ENCODE assay signal across 8 cellular contexts in the genomic region with DNA sequence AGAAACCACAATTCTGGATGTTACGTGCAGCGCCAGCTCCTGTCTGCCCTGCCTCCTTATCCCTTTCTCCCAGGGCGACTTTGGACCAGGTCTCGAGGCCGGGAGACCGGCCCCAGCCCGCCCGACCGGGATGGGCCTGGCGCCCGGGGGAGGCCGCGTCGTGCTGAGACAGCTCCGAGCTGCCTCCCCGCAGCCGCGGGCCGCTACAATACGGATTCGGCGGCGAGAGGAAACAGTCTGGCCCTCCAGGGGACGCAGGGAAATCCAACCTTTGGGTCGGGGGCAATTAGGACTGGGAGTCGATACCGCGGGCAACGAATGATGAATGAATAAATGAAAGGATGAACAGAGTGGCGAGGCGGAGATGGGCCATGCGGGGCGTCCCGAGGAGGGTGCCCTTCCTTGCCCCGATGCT. TPM values are rescaled to one million over a fixed set of nuclear protein-coding genes. Genes with fewer than 3 reads are reported as not detected.
DNase-seq lines count a peak whose midpoint lies in the region; ATAC-seq and TF ChIP-seq lines count a peak whose summit lies in the region.

No MANE protein-coding gene starts in this region.

- intact Hi-C loops in ascending aorta (cut with DNase I) = no loop called here

- no peaks in the 10 kb centered on the region; the same call in 1 of the 2 replicates for H4K20me1 ChIP-seq in GM23248 (ENCODE audit: insufficient read depth)

- H3K9me3 ChIP-seq in GM23248 (ENCODE audit: low read depth) (no peaks in the 10 kb centered on the region), ascending aorta (no peaks in the 10 kb centered on the region), iPS-18c (ENCODE audit: control insufficient read depth, insufficient read depth, low read length) (no peaks in the 10 kb centered on the region), skeletal muscle tissue (ENCODE audit: control insufficient read depth in 3 of 3, low read length in 3 of 3) (no peaks in the 10 kb centered on the region)

- 0 out of 2 replicates have a peak, but pooled peaks cover under 1% of the 10 kb centered on the region for H3K79me2 ChIP-seq in GM23248 (ENCODE audit: insufficient read depth)

- DNase-seq in GM23248 (peak; percentile 43), ascending aorta (ENCODE audit: low spot score in 2 of 2) (no peak), mucosa of gallbladder (ENCODE audit: low spot score) (no peak)

- H3K27me3 ChIP-seq in GM23248 (replicated peaks; ENCODE audit: insufficient read depth) = no peaks in the 10 kb centered on the region
- H3K27me3 ChIP-seq in ascending aorta = no peaks in the 10 kb centered on the region
- peaks cover 0 to 4% (median 3%) of the 10 kb centered on the region in 3 donors for H3K27me3 ChIP-seq in skeletal muscle tissue (ENCODE audit: control insufficient read depth in 3 of 3, insufficient read depth in 3 of 3, low read length in 3 of 3)

- H3K4me2 ChIP-seq in GM23248 (ENCODE audit: unreplicated experiment) = no peak overlapping the region

- H3K9ac ChIP-seq in GM23248 = no peak overlapping the region
- H3K9ac ChIP-seq in skeletal muscle tissue (ENCODE audit: low read depth in 1 of 3, low read length in 3 of 3) = peak overlapping the region in 1 of 3 donors; percentile 23

- no peak for ATAC-seq in GM19452 (IDR thresholded peaks at IDR 0.05; ENCODE audit: unreplicated experiment)
- ATAC-seq in GM18858 (IDR thresholded peaks at IDR 0.05; ENCODE audit: unreplicated experiment) = no peak
- ATAC-seq in HG03135 (IDR thresholded peaks at IDR 0.05; ENCODE audit: unreplicated experiment) = no peak

- H3K27ac ChIP-seq in GM23248 (no peak overlapping the region), ascending aorta (no peak overlapping the region), skeletal muscle tissue (ENCODE audit: low read depth, low read length) (no peak overlapping the region)

- peaks cover 35% of the 10 kb centered on the region for H3K36me3 ChIP-seq in GM23248 (ENCODE audit: low read depth)
- H3K36me3 ChIP-seq in ascending aorta = peaks cover 34 to 36% of the 10 kb centered on the region in 2 donors
- H3K36me3 ChIP-seq in skeletal muscle tissue (ENCODE audit: control insufficient read depth in 3 of 3, insufficient read depth in 3 of 3, low read length in 3 of 3) = peaks cover 19 to 32% (median 25%) of the 10 kb centered on the region in 3 donors

- in situ Hi-C loops in GM23248 (cut with MboI) = no loop called here

- no peaks in the 10 kb centered on the region for H3K9me2 ChIP-seq in GM23248 (ENCODE audit: insufficient read depth)

- no peaks in the 10 kb centered on the region for H3K4me1 ChIP-seq in GM23248 (ENCODE audit: insufficient read depth)
- peaks cover 0 to 6% of the 10 kb centered on the region in 2 donors for H3K4me1 ChIP-seq in ascending aorta
- peaks cover 29 to 49% (median 31%) of the 10 kb centered on the region in 3 donors for H3K4me1 ChIP-seq in skeletal muscle tissue (ENCODE audit: control insufficient read depth in 3 of 3, insufficient read depth in 3 of 3, low read length in 3 of 3)

- peaks cover 49% of the 10 kb centered on the region for H3F3A ChIP-seq in GM23248 (ENCODE audit: insufficient read depth)

- H3K4me3 ChIP-seq in GM23248 (no peak overlapping the region), ascending aorta (peak overlapping the region; percentile 57 to 76), iPS-18c (ENCODE audit: insufficient read depth, low read depth, low read length) (peak overlapping the region; percentile 76), skeletal muscle tissue (ENCODE audit: low read length in 3 of 3) (peak overlapping the region; percentile 43 to 46 (median 45))

- WGBS in GM23248 (ENCODE audit: low coverage in 1 of 2, low lambda C conversion rate in 2 of 2, missing lambda C conversion rate in 2 of 2), 2 experiments = 17 to 20% methylated on average over 35 of the region's 35 CpGs

- TF ChIP-seq CTCF in ascending aorta (IDR thresholded peaks at IDR 0.05) = no peak

- H2AFZ ChIP-seq in GM23248 = peak overlapping the region; percentile 6; the same call in 1 of the 2 replicates

RNA-seq across cellular contexts. Expression of gene GRAMD2A, which starts 0.5 kb away (rescaled TPM):
- total RNA-seq in GM23248 (2014; rRNA removed; shearing (Covaris generic)) = not detected in 2 replicates
- polyA plus RNA-seq in GM23248 (2016; fragmentation: Nextera tagmentation; extraction: Ambion mirVana) = not detected in 2 replicates
- total RNA-seq in ascending aorta (not detected), skeletal muscle tissue (2.1 TPM), mucosa of gallbladder (0.55 TPM)

RNA-seq across cellular contexts. Expression of gene PKM, which starts 33.9 kb away (rescaled TPM):
- total RNA-seq in GM23248 (2014; rRNA removed; shearing (Covaris generic)) = 2,534 and 2,557 TPM in 2 replicates
- polyA plus RNA-seq in GM23248 (2016; fragmentation: Nextera tagmentation; extraction: Ambion mirVana) = 2,427 and 2,525 TPM in 2 replicates
- 313 TPM for total RNA-seq in ascending aorta
- total RNA-seq in skeletal muscle tissue = 769 TPM
- total RNA-seq in mucosa of gallbladder = 780 TPM
